ENCODE assay signal across 8 cellular contexts in genomic region chr10:3761111-3761686, GRCh38. TPM values are rescaled to one million over a fixed set of nuclear protein-coding genes. Genes with fewer than 3 reads are reported as not detected.
DNase-seq lines count a peak whose midpoint lies in the region; ATAC-seq and TF ChIP-seq lines count a peak whose summit lies in the region.

No MANE protein-coding gene starts in this region.

- no peak for TF ChIP-seq CTCF in sigmoid colon (IDR thresholded peaks at IDR 0.05)

- TF ChIP-seq EP300 in sigmoid colon (IDR thresholded peaks at IDR 0.05), result no peak

- peak overlapping the region in 7 of 11 experiments; percentile 10 to 47 (median 32); a peak in 9 of 22 replicates for H3K4me2 ChIP-seq in BLaER1 treated with 17β-estradiol and CSF1 and Interleukin-3, amounts not matched to agents 10 nM and 100 nM

- no peak for DNase-seq in activated naive CD8-positive, alpha-beta T cell treated with anti-CD3 and anti-CD28 coated beads for 36 hours
- no peak for DNase-seq in iPS-NIHi11 (ENCODE audit: low spot score)
- DNase-seq in sigmoid colon, result no peak
- DNase-seq in NCI-H2171 treated with DMSO at 0.1 percent for 48 hours (lab: John Stamatoyannopoulos, UW), result no peak
- DNase-seq in NCI-H187 treated with DMSO at 0.1 percent for 48 hours (lab: John Stamatoyannopoulos, UW), result no peak

- TF ChIP-seq POLR2A in sigmoid colon (IDR thresholded peaks at IDR 0.05), result no peak

- peaks cover 32 to 67% (median 39%) of the 10 kb centered on the region in 10 experiments for H3K4me1 ChIP-seq in BLaER1 treated with 17β-estradiol and CSF1 and Interleukin-3, amounts not matched to agents 10 nM and 100 nM
- peaks cover 0 to 16% (median 10%) of the 10 kb centered on the region in 4 donors for H3K4me1 ChIP-seq in sigmoid colon

- peaks cover 4% of the 10 kb centered on the region for H3K27me3 Mint-ChIP-seq in activated naive CD8-positive, alpha-beta T cell treated with anti-CD3 and anti-CD28 coated beads for 36 hours

- H3K4me1 Mint-ChIP-seq in activated naive CD8-positive, alpha-beta T cell treated with anti-CD3 and anti-CD28 coated beads for 36 hours, result peaks cover 85% of the 10 kb centered on the region

- intact Hi-C loops in sigmoid colon (cut with DNase I), result no loop called here

- peak overlapping the region; percentile 84 for H3K27ac Mint-ChIP-seq in activated naive CD8-positive, alpha-beta T cell treated with anti-CD3 and anti-CD28 coated beads for 36 hours

- no peak overlapping the region for H3K4me3 ChIP-seq in BLaER1 treated with 17β-estradiol and CSF1 and Interleukin-3, amounts not matched to agents 10 nM and 100 nM
- no peak overlapping the region for H3K4me3 ChIP-seq in sigmoid colon

- no peak overlapping the region for H3K27ac ChIP-seq in BLaER1 treated with 17β-estradiol and CSF1 and Interleukin-3, amounts not matched to agents 10 nM and 100 nM
- H3K27ac ChIP-seq in sigmoid colon, result no peak overlapping the region

- no peak overlapping the region for H3K9ac ChIP-seq in BLaER1 treated with 17β-estradiol and CSF1 and Interleukin-3, amounts not matched to agents 10 nM and 100 nM

- peak; percentile 62 for ATAC-seq in GM19395 (IDR thresholded peaks at IDR 0.05; ENCODE audit: unreplicated experiment)
- peak; percentile 36 for ATAC-seq in HG03457 (IDR thresholded peaks at IDR 0.05; ENCODE audit: unreplicated experiment)

- 64 to 84% methylated on average over 8 of the region's 8 CpGs for WGBS in sigmoid colon, 2 donors

- H3K4me3 Mint-ChIP-seq in activated naive CD8-positive, alpha-beta T cell treated with anti-CD3 and anti-CD28 coated beads for 36 hours, result no peak overlapping the region

- peaks cover 10% of the 10 kb centered on the region for H3K36me3 Mint-ChIP-seq in activated naive CD8-positive, alpha-beta T cell treated with anti-CD3 and anti-CD28 coated beads for 36 hours

- peaks cover 0 to 10% (median 4%) of the 10 kb centered on the region in 11 experiments; a peak in 1 of 22 replicates for H3K9me3 ChIP-seq in BLaER1 treated with 17β-estradiol and CSF1 and Interleukin-3, amounts not matched to agents 10 nM and 100 nM (replicated peaks in 1 of 11)
- H3K9me3 ChIP-seq in sigmoid colon, result no peaks in the 10 kb centered on the region

- H4K20me1 ChIP-seq in BLaER1 treated with 17β-estradiol and CSF1 and Interleukin-3, amounts not matched to agents 10 nM and 100 nM, result no peaks in the 10 kb centered on the region

- H3K9me3 Mint-ChIP-seq in activated naive CD8-positive, alpha-beta T cell treated with anti-CD3 and anti-CD28 coated beads for 36 hours, result peaks cover 6% of the 10 kb centered on the region

- H3K27me3 ChIP-seq in BLaER1 treated with 17β-estradiol and CSF1 and Interleukin-3, amounts not matched to agents 10 nM and 100 nM, result no peaks in the 10 kb centered on the region
- no peaks in the 10 kb centered on the region for H3K27me3 ChIP-seq in sigmoid colon

- no peaks in the 10 kb centered on the region for H3K36me3 ChIP-seq in BLaER1 treated with 17β-estradiol and CSF1 and Interleukin-3, amounts not matched to agents 10 nM and 100 nM
- no peaks in the 10 kb centered on the region for H3K36me3 ChIP-seq in sigmoid colon

RNA-seq across cellular contexts. Expression of gene KLF6, which starts 23.8 kb away (rescaled TPM):
- total RNA-seq in activated naive CD8-positive, alpha-beta T cell treated with anti-CD3 and anti-CD28 coated beads for 36 hours, result 100 to 1,000 TPM; 117 to 125 TPM
- 100 to 1,000 TPM in 2 of 4 donors, 10 to 100 TPM in 2; 50.3 to 116 (median 85.8) TPM for total RNA-seq in sigmoid colon
- 100 to 1,000 TPM in 1 of 3 donors, 10 to 100 TPM in 2; 73.3 to 137 (median 91.6) TPM for polyA plus RNA-seq in sigmoid colon
